ENCODE assay signal across 31 cellular contexts in genomic region chr14:97233319-97233980, GRCh38.
"Had no signal": no experiment of that assay in that cellular context is flagged by ENCODE, and none has a peak within 500 bp of the region (broad histone marks: within the 10 kb centered on the region; RNA-seq: fewer than 3 reads in every experiment).

No MANE protein-coding gene starts in this region.

- DNase-seq: activated CD4-positive, alpha-beta T cell treated with anti-CD3 and anti-CD28 coated beads for 1 hour; activated CD4-positive, alpha-beta T cell treated with anti-CD3 and anti-CD28 coated beads for 48 hours; activated CD4-positive, alpha-beta T cell treated with anti-CD3 and anti-CD28 coated beads, Interleukin-2, amount 50 U/mL, for 4 hours; activated CD4-positive, CD25-positive, alpha-beta regulatory T cell; activated CD8-positive, alpha-beta T cell treated with anti-CD3 and anti-CD28 coated beads for 36 hours; activated effector memory CD4-positive, alpha-beta T cell treated with anti-CD3 and anti-CD28 coated beads, Interleukin-2, amount 50 U/mL, for 16 hours; activated naive CD4-positive, alpha-beta T cell; activated naive CD4-positive, alpha-beta T cell treated with anti-CD3 and anti-CD28 coated beads, Interleukin-2, amount 50 U/mL, for 16 hours; activated naive CD8-positive, alpha-beta T cell treated with anti-CD3 and anti-CD28 coated beads for 36 hours; activated T-cell treated with anti-CD3 and anti-CD28 coated beads, Interleukin-2, amount 50 U/mL, for 1 hour; activated T-cell treated with anti-CD3 and anti-CD28 coated beads, Interleukin-2, amount 50 U/mL, for 72 hours; amniotic stem cell; aorta; cerebellar nuclear complex; Karpas-422; KBM-7; MG63; NCI-H1048; NCI-H1105 treated with DMSO at 0.1 percent for 48 hours; NCI-H1436; NCI-H1694; NCI-H1930; NCI-H2081 treated with DMSO at 0.1 percent for 48 hours; NCI-H510A; NCI-H526; NCI-H748 treated with DMSO at 0.1 percent for 48 hours; PC-9; Right ventricle myocardium superior; T1000; WERI-Rb-1 had no signal

- H3K4me1 ChIP-seq: breast epithelium had no signal

- H3K36me3 ChIP-seq: breast epithelium, MG63, WERI-Rb-1 had no signal

- H3K27ac ChIP-seq: breast epithelium, PC-9, WERI-Rb-1 had no signal

- H3K9me3 ChIP-seq: breast epithelium, MG63 had no signal

- H3K4me3 ChIP-seq: breast epithelium, MG63, PC-9 had no signal

- H3K27me3 ChIP-seq: MG63 had no signal
